In the genomic region with DNA sequence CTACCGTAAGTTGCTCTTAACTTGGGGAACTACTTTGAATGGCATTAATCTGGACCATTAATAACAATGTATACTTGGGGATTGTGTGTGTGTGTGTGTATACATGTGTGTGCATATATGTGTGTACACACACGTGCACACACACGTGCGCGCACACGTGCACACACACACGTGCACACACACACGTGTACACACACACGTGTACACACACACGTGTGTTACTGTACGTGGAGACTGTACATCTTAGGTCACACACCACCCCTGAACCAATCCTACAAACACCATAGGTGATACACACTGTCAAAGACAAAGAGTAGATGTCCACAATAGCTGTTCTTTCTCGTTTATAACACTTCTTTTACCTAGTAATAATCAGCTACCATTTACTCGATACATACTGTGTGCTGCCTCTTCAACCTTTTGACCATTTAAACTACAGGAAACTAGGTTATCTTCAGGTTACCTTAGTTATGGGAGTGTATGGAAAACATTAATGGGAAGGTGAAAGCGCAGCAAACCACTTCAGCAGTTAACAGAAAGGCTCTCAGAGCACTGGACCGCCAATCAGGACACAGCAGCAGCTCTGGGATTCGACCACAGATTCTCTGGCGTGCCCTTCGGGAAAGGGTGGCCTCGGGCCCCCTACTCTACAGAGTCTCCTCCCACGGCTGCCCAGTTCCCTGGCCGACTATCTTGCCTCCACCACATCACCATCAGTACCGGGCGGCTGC, we compare ENCODE assay signal across 8 cellular contexts. TPM values are rescaled to one million over a fixed set of nuclear protein-coding genes. Genes with fewer than 3 reads are reported as not detected.
DNase-seq lines count a peak whose midpoint lies in the region; ATAC-seq and TF ChIP-seq lines count a peak whose summit lies in the region.

No MANE protein-coding gene starts in this region.

- no peak for TF ChIP-seq EP300 in SK-N-SH (IDR thresholded peaks at IDR 0.05; ENCODE audit: borderline replicate concordance in 1 of 2, low read depth in 1 of 2, low read length in 1 of 2)

- 45% methylated on average over 19 of the region's 23 CpGs for WGBS in SK-N-SH (ENCODE audit: low lambda C conversion rate)

- CTCF ChIA-PET in SK-N-SH (lab: Yijun Ruan, JAX): no interaction called here

- H3K9me2 ChIP-seq in SK-N-SH: no peaks in the 10 kb centered on the region

- no peak for TF ChIP-seq RAD21 in SK-N-SH (IDR thresholded peaks at IDR 0.05; ENCODE audit: low read length)

- DNase-seq in SK-N-SH (no peak), NT2/D1 (ENCODE audit: low read depth, low spot score) (no peak), epithelial cell of esophagus (ENCODE audit: low read depth) (no peak), osteoblast (ENCODE audit: insufficient read length, low spot score, missing footprints) (no peak), epidermal melanocyte (ENCODE audit: insufficient read length, low spot score) (no peak)

- peak overlapping the region; percentile 88 to 89 for H3K27ac ChIP-seq in SK-N-SH (ENCODE audit: low read depth in 2 of 2, low read length in 1 of 2)
- peak overlapping the region; percentile 90 for H3K27ac ChIP-seq in osteoblast (ENCODE audit: low read depth, low read length)

- H3K9ac ChIP-seq in SK-N-SH: peak overlapping the region; percentile 88
- peak overlapping the region; percentile 93 for H3K9ac ChIP-seq in NT2/D1 (ENCODE audit: insufficient read length, low read depth)

- ATAC-seq in SK-N-SH treated with all-trans-retinoic acid at 6 μM for 48 hours: no peak; the same call in 2 of the 3 replicates
- ATAC-seq in HG02678 (IDR thresholded peaks at IDR 0.05; ENCODE audit: unreplicated experiment): no peak
- ATAC-seq in HG02938 (IDR thresholded peaks at IDR 0.05; ENCODE audit: unreplicated experiment): no peak

- H3K4me2 ChIP-seq in SK-N-SH (peak overlapping the region; percentile 81), osteoblast (ENCODE audit: insufficient read depth, low read length) (peak overlapping the region; percentile 91)

- H3K4me1 ChIP-seq in SK-N-SH (ENCODE audit: control insufficient read depth in 1 of 2, insufficient read depth in 2 of 2, low read depth in 1 of 2, low read length in 1 of 2) (peaks cover 0 to 14% of the 10 kb centered on the region in 2 experiments; a peak in 2 of 4 replicates), NT2/D1 (ENCODE audit: insufficient read depth, insufficient read length) (peaks cover 3% of the 10 kb centered on the region), osteoblast (ENCODE audit: insufficient read depth, low read length) (peaks cover 10% of the 10 kb centered on the region)

- H3K27me3 ChIP-seq in SK-N-SH (ENCODE audit: insufficient read depth): no peaks in the 10 kb centered on the region
- H3K27me3 ChIP-seq in NT2/D1 (ENCODE audit: insufficient read depth, insufficient read length): no peaks in the 10 kb centered on the region
- no peaks in the 10 kb centered on the region for H3K27me3 ChIP-seq in osteoblast (ENCODE audit: insufficient read depth, low read length)

- POLR2A ChIA-PET in SK-N-SH (lab: Yijun Ruan, JAX): interaction anchor here (0.6 to 1.6 kb wide), 4 partner anchors 10 to 186 kb away, joined by 3 to 7 read pairs (median 4); a partner anchor contains a TSS

- H3F3A ChIP-seq in SK-N-SH (replicated peaks; ENCODE audit: insufficient read depth): peaks cover 12% of the 10 kb centered on the region

- H3K4me3 ChIP-seq in SK-N-SH (ENCODE audit: low read depth in 2 of 2, low read length in 1 of 2) (peak overlapping the region; percentile 94 to 97), NT2/D1 (ENCODE audit: insufficient read length, low read depth) (peak overlapping the region; percentile 90), epithelial cell of esophagus (ENCODE audit: low read length) (peak overlapping the region; percentile 63), osteoblast (ENCODE audit: insufficient read depth, low read length) (peak overlapping the region; percentile 85)

- TF ChIP-seq CTCF in SK-N-SH (IDR thresholded peaks at IDR 0.05): no peak
- no peak for TF ChIP-seq CTCF in epithelial cell of esophagus (IDR thresholded peaks at IDR 0.05; ENCODE audit: insufficient read depth, low read depth, low read length, missing control alignments)
- no peak for TF ChIP-seq CTCF in osteoblast (IDR thresholded peaks at IDR 0.05; ENCODE audit: extremely low read depth, low read depth, low read length)

- H2AFZ ChIP-seq in SK-N-SH (ENCODE audit: low read depth) (peak overlapping the region; percentile 45; the same call in 1 of the 2 replicates), osteoblast (ENCODE audit: low read length) (peak overlapping the region; percentile 98)

- no peaks in the 10 kb centered on the region for H3K9me3 ChIP-seq in SK-N-SH
- H3K9me3 ChIP-seq in NT2/D1 (ENCODE audit: insufficient read depth, low read length): peaks cover 6% of the 10 kb centered on the region; the same call in 1 of the 2 replicates
- no peaks in the 10 kb centered on the region for H3K9me3 ChIP-seq in osteoblast (ENCODE audit: low read depth, low read length)

- peaks cover 11 to 18% of the 10 kb centered on the region in 2 experiments for H3K36me3 ChIP-seq in SK-N-SH (replicated peaks in 1 of 2; ENCODE audit: control insufficient read depth in 1 of 2, insufficient read depth in 2 of 2, low read length in 1 of 2)
- H3K36me3 ChIP-seq in NT2/D1 (ENCODE audit: insufficient read depth, insufficient read length, low read length): peaks cover 10% of the 10 kb centered on the region
- H3K36me3 ChIP-seq in osteoblast (ENCODE audit: insufficient read depth, low read length): peaks cover 15% of the 10 kb centered on the region

- peaks cover 19% of the 10 kb centered on the region for H3K79me2 ChIP-seq in SK-N-SH (ENCODE audit: insufficient read depth)
- H3K79me2 ChIP-seq in osteoblast (ENCODE audit: insufficient read depth, low read length): peaks cover 22% of the 10 kb centered on the region

- H4K20me1 ChIP-seq in SK-N-SH (ENCODE audit: insufficient read depth): no peaks in the 10 kb centered on the region
- H4K20me1 ChIP-seq in osteoblast (ENCODE audit: insufficient read depth, low read length): no peaks in the 10 kb centered on the region

TF ChIP-seq in SK-N-SH, 30 proteins besides CTCF, POLR2A, EP300 and RAD21 (continues in another document):
- TF ChIP-seq NFIC (IDR thresholded peaks at IDR 0.05; ENCODE audit: borderline replicate concordance) (no peak), TAF1 (IDR thresholded peaks at IDR 0.05; ENCODE audit: borderline replicate concordance, low read depth, low read length) (no peak), GABPA (IDR thresholded peaks at IDR 0.05; ENCODE audit: low read depth) (no peak), CHD2 (IDR thresholded peaks at IDR 0.05; ENCODE audit: low read length, partially characterized antibody) (no peak), TEAD4 (IDR thresholded peaks at IDR 0.05; ENCODE audit: borderline replicate concordance, insufficient read depth) (no peak)
- TF ChIP-seq, protein P1, sequence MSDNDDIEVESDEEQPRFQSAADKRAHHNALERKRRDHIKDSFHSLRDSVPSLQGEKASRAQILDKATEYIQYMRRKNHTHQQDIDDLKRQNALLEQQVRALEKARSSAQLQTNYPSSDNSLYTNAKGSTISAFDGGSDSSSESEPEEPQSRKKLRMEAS (IDR thresholded peaks at IDR 0.05; ENCODE audit: low read depth): no peak

TF ChIP-seq in SK-N-SH treated with all-trans-retinoic acid at 6 μM for 48 hours, 23 proteins besides CTCF, POLR2A, EP300 and RAD21:
- TF ChIP-seq PPARA (CRISPR knock-in tag; IDR thresholded peaks at IDR 0.05; ENCODE audit: borderline replicate concordance) (no peak), OSR1 (CRISPR knock-in tag; IDR thresholded peaks at IDR 0.05) (no peak), ZFP3 (CRISPR knock-in tag; IDR thresholded peaks at IDR 0.05) (no peak), ISL1 (CRISPR knock-in tag; IDR thresholded peaks at IDR 0.05) (no peak), RARB (CRISPR knock-in tag; IDR thresholded peaks at IDR 0.05) (no peak), ZNF565 (CRISPR knock-in tag; conservative IDR thresholded peaks at IDR 0.05; ENCODE audit: low read depth) (no peak), ZNF70 (CRISPR knock-in tag; IDR thresholded peaks at IDR 0.05) (no peak), BACH2 (CRISPR knock-in tag; IDR thresholded peaks at IDR 0.05; ENCODE audit: borderline replicate concordance) (no peak), TCF4 (CRISPR knock-in tag; IDR thresholded peaks at IDR 0.05; ENCODE audit: borderline replicate concordance) (no peak), ZC3H10 (CRISPR knock-in tag; IDR thresholded peaks at IDR 0.05) (no peak), ZFP30 (CRISPR knock-in tag; IDR thresholded peaks at IDR 0.05) (no peak)
- TF ChIP-seq, protein P2, sequence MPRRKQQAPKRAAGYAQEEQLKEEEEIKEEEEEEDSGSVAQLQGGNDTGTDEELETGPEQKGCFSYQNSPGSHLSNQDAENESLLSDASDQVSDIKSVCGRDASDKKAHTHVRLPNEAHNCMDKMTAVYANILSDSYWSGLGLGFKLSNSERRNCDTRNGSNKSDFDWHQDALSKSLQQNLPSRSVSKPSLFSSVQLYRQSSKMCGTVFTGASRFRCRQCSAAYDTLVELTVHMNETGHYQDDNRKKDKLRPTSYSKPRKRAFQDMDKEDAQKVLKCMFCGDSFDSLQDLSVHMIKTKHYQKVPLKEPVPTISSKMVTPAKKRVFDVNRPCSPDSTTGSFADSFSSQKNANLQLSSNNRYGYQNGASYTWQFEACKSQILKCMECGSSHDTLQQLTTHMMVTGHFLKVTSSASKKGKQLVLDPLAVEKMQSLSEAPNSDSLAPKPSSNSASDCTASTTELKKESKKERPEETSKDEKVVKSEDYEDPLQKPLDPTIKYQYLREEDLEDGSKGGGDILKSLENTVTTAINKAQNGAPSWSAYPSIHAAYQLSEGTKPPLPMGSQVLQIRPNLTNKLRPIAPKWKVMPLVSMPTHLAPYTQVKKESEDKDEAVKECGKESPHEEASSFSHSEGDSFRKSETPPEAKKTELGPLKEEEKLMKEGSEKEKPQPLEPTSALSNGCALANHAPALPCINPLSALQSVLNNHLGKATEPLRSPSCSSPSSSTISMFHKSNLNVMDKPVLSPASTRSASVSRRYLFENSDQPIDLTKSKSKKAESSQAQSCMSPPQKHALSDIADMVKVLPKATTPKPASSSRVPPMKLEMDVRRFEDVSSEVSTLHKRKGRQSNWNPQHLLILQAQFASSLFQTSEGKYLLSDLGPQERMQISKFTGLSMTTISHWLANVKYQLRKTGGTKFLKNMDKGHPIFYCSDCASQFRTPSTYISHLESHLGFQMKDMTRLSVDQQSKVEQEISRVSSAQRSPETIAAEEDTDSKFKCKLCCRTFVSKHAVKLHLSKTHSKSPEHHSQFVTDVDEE (CRISPR knock-in tag; IDR thresholded peaks at IDR 0.05): no peak

RNA-seq across cellular contexts. Expression of a gene that starts 0.9 kb away (rescaled TPM):
- polyA plus RNA-seq in SK-N-SH (2012; rRNA removed): 4.5 and 5.9 TPM in 2 replicates
- polyA plus RNA-seq in SK-N-SH (2012; cell fraction: cytosol; rRNA removed): 6.0 and 7.7 TPM in 2 replicates
- polyA plus RNA-seq in SK-N-SH (2012; cell fraction: nucleus; rRNA removed): 5.3 and 13.2 TPM in 2 replicates
- 39.8 and 44.2 TPM in 2 replicates for total RNA-seq in osteoblast
